Comparison of ENCODE assay signal across 8 cellular contexts in the genomic region with DNA sequence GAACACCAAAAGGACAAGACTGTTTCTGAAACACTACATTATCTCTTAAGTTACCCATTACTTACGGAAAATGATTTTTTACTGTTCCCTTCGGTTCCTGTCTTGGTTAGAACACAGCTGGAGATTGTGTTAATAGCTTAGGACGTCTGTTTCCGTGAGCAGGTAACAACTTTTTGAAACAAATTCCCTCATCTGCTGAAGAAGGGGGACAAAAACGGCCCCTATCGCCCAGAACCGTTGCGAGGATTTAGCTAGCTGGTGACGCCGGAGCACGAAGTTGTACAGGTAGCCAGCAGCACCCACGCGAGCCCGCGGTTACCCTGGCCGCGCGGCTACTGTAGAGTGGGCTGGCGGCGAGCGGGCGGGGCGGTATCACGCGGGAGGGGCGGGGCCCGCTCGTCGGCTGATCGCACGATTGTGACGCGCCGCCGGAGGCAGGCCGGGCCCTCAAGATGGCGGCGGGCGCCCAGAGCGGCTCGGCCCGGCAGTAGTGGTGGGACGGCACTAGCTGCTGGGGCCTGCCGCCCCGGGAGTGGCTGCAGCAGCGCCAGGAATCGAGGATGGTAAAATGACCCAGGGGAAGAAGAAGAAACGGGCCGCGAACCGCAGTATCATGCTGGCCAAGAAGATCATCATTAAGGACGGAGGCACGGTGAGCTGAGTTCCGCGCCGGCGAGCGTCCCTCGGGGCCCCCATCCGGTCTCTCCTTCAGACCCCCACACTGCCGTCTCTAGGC.
DNase-seq lines count a peak whose midpoint lies in the region; ATAC-seq, FAIRE-seq and TF ChIP-seq lines count a peak whose summit lies in the region.

No MANE protein-coding gene starts in this region.

- H3K9ac ChIP-seq in kidney (ENCODE audit: low read length in 2 of 2), result peak overlapping the region; percentile 92 to 100

- H3K9me3 Mint-ChIP-seq in central memory CD8-positive, alpha-beta T cell, result no peaks in the 10 kb centered on the region

- H3K4me3 ChIP-seq in kidney (ENCODE audit: low read length in 2 of 2), result peak overlapping the region; percentile 93 to 99

- peak overlapping the region; percentile 96 to 98 for H3K27ac ChIP-seq in kidney (ENCODE audit: low read depth in 2 of 2, low read length in 2 of 2)

- peaks cover 31% of the 10 kb centered on the region for H3K4me1 Mint-ChIP-seq in central memory CD8-positive, alpha-beta T cell

- no peaks in the 10 kb centered on the region for H3K36me3 ChIP-seq in kidney (ENCODE audit: control insufficient read depth in 1 of 2, insufficient read depth in 2 of 2, low read length in 2 of 2)

- no peak for TF ChIP-seq CTCF in kidney (IDR thresholded peaks at IDR 0.05; ENCODE audit: borderline replicate concordance, extremely low read depth, insufficient read depth)

- ATAC-seq in GM18907 (IDR thresholded peaks at IDR 0.05; ENCODE audit: unreplicated experiment) (peak; percentile 86), HG03135 (IDR thresholded peaks at IDR 0.05; ENCODE audit: unreplicated experiment) (peak; percentile 79)
- peak; percentile 88 for ATAC-seq in central memory CD8-positive, alpha-beta T cell (replicated peaks; ENCODE audit: extremely low read depth, poor library complexity, severe bottlenecking)

- peaks cover 0 to 4% of the 10 kb centered on the region in 2 donors for H3K4me1 ChIP-seq in kidney (ENCODE audit: control insufficient read depth in 1 of 2, insufficient read depth in 1 of 2, low read depth in 1 of 2, low read length in 2 of 2)

- H3K36me3 Mint-ChIP-seq in central memory CD8-positive, alpha-beta T cell (ENCODE audit: insufficient read depth), result peaks cover 23% of the 10 kb centered on the region

- H3K27me3 Mint-ChIP-seq in central memory CD8-positive, alpha-beta T cell, result no peaks in the 10 kb centered on the region

- H3K9me3 ChIP-seq in kidney (ENCODE audit: control insufficient read depth in 1 of 2, low read length in 2 of 2), result no peaks in the 10 kb centered on the region

- peak; percentile 96 for DNase-seq in AG08396 (ENCODE audit: low spot score)
- peak; percentile 80 for DNase-seq in NCI-H2227 treated with DMSO at 0.1 percent for 48 hours (lab: John Stamatoyannopoulos, UW)
- DNase-seq in activated CD4-positive, CD25-positive, alpha-beta regulatory T cell treated with anti-CD3 and anti-CD28 coated beads, Interleukin-2, amount 50 U/mL, for 16 hours (ENCODE audit: low read depth, low spot score), result peak; percentile 76
- DNase-seq in central memory CD8-positive, alpha-beta T cell (ENCODE audit: low spot score in 2 of 2), result peak; percentile 82
- peak; percentile 97 for DNase-seq in kidney
- peak; percentile 75 to 87 for DNase-seq in stimulated activated CD4-positive, alpha-beta T cell treated with anti-CD3 and anti-CD28 coated beads, Interleukin-15, amount 100 ng/mL, for 1 hour (ENCODE audit: low read depth in 1 of 2, low spot score in 1 of 2)

- intact Hi-C loops in kidney (cut with DNase I), result no loop called here

- FAIRE-seq in kidney (lab: Jason Lieb, UNC), result no peak

- H3K27ac Mint-ChIP-seq in central memory CD8-positive, alpha-beta T cell (ENCODE audit: low read depth), result peak overlapping the region; percentile 99

- peak overlapping the region; percentile 97 for H3K4me3 Mint-ChIP-seq in central memory CD8-positive, alpha-beta T cell

Comparison
In these comparisons a context has a peak if more than half of its experiments do, and no peak if none do; other contexts are left out.
1. Peak in every context shown above with its lines: DNase-seq, ATAC-seq, H3K4me3 ChIP-seq and H3K27ac ChIP-seq.